14 cellular contexts compared by ENCODE assay signal in genomic region chr15:25810631-25811077, GRCh38. TPM values are rescaled to one million over a fixed set of nuclear protein-coding genes. Genes with fewer than 3 reads are reported as not detected.
A peak's percentile ranks its signal among the peaks of the same experiment; 100 is the strongest.
DNase-seq lines count a peak whose midpoint lies in the region; ATAC-seq and TF ChIP-seq lines count a peak whose summit lies in the region.
"Had no signal": no experiment of that assay in that cellular context is flagged by ENCODE, and none has a peak within 500 bp of the region (broad histone marks: within the 10 kb centered on the region; RNA-seq: fewer than 3 reads in every experiment).

No MANE protein-coding gene starts in this region.

- peaks cover 44 to 79% (median 65%) of the 10 kb centered on the region in 4 donors for H3K4me1 Mint-ChIP-seq in CD4-positive, alpha-beta memory T cell
- H3K4me1 Mint-ChIP-seq in T-cell: peaks cover 76 to 86% (median 85%) of the 10 kb centered on the region in 3 donors
- peaks cover 72% of the 10 kb centered on the region for H3K4me1 Mint-ChIP-seq in activated naive CD8-positive, alpha-beta T cell treated with anti-CD3 and anti-CD28 coated beads, Interleukin-2, amount 50 U/mL, for 24 hours

- H3K4me3 Mint-ChIP-seq in CD4-positive, alpha-beta memory T cell: peak overlapping the region; percentile 63 to 86 (median 74)
- peak overlapping the region; percentile 46 to 92 (median 61) for H3K4me3 Mint-ChIP-seq in T-cell
- peak overlapping the region; percentile 29 for H3K4me3 Mint-ChIP-seq in activated naive CD8-positive, alpha-beta T cell treated with anti-CD3 and anti-CD28 coated beads, Interleukin-2, amount 50 U/mL, for 24 hours

- no peak for TF ChIP-seq CTCF in mucosa of descending colon (IDR thresholded peaks at IDR 0.05)

- intact Hi-C loops in CD4-positive, alpha-beta memory T cell (cut with micrococcal nuclease): loop anchor here (2.0 to 5.0 kb wide), 2 partner anchors 33 to 52 kb away; partner anchors contain the start of gene ATP10A
- intact Hi-C loops in mucosa of descending colon (cut with DNase I, micrococcal nuclease): no loop called here

- DNase-seq in CD4-positive, alpha-beta memory T cell: peak; percentile 12 to 63 (median 12)
- DNase-seq in T-cell (peak in 29 of 34 experiments; percentile 19 to 58 (median 37)), mucosa of descending colon (no peak), SKM-1 treated with dmso at 0.1 percent for 144 hours (lab: John Stamatoyannopoulos, UW; ENCODE audit: unreplicated experiment) (no peak), A172 (ENCODE audit: low spot score) (no peak), GOT3 (lab: John Stamatoyannopoulos, UW) (no peak)
- DNase-seq in activated naive CD8-positive, alpha-beta T cell treated with anti-CD3 and anti-CD28 coated beads, Interleukin-2, amount 50 U/mL, for 24 hours: no peak
- DNase-seq: BE2C, left cardiac atrium had no signal

- H3K9me3 ChIP-seq in CD4-positive, alpha-beta memory T cell (ENCODE audit: control insufficient read depth in 1 of 2, low read length in 2 of 2): no peaks in the 10 kb centered on the region
- peaks cover 12% of the 10 kb centered on the region for H3K9me3 ChIP-seq in mucosa of descending colon
- H3K9me3 ChIP-seq: BE2C, thoracic aorta had no signal

- ATAC-seq in T-cell (replicated peaks in 1 of 4): peak; percentile 61 to 80 (median 66)
- ATAC-seq in activated naive CD8-positive, alpha-beta T cell treated with anti-CD3 and anti-CD28 coated beads, Interleukin-2, amount 50 U/mL, for 24 hours: peak; percentile 60
- ATAC-seq in mucosa of descending colon: peak; percentile 29
- ATAC-seq in HG03095 (IDR thresholded peaks at IDR 0.05; ENCODE audit: unreplicated experiment): no peak
- ATAC-seq: HCT116, left cardiac atrium, Right ventricle myocardium inferior had no signal

- POLR2A ChIA-PET in CD4-positive, alpha-beta memory T cell (lab: Charles Lee; ENCODE audit: partially characterized antibody): interaction anchor here (2.4 to 5.1 kb wide), 2 partner anchors 36 to 51 kb away, joined by 6 to 62 read pairs; partner anchors contain the start of gene ATP10A
- POLR2A ChIA-PET in T-cell (lab: Charles Lee): no interaction called here

- H3K36me3 ChIP-seq in CD4-positive, alpha-beta memory T cell (ENCODE audit: insufficient read depth, low read length): no peaks in the 10 kb centered on the region
- H3K36me3 ChIP-seq in mucosa of descending colon (ENCODE audit: low read depth): no peaks in the 10 kb centered on the region
- H3K36me3 ChIP-seq: BE2C, thoracic aorta had no signal

- peak overlapping the region; percentile 51 to 93 (median 82) for H3K27ac Mint-ChIP-seq in CD4-positive, alpha-beta memory T cell
- peak overlapping the region; percentile 84 to 89 for H3K27ac Mint-ChIP-seq in T-cell
- peak overlapping the region; percentile 74 for H3K27ac Mint-ChIP-seq in activated naive CD8-positive, alpha-beta T cell treated with anti-CD3 and anti-CD28 coated beads, Interleukin-2, amount 50 U/mL, for 24 hours

- no peaks in the 10 kb centered on the region for H3K27me3 Mint-ChIP-seq in CD4-positive, alpha-beta memory T cell
- no peaks in the 10 kb centered on the region for H3K27me3 Mint-ChIP-seq in T-cell
- no peaks in the 10 kb centered on the region for H3K27me3 Mint-ChIP-seq in activated naive CD8-positive, alpha-beta T cell treated with anti-CD3 and anti-CD28 coated beads, Interleukin-2, amount 50 U/mL, for 24 hours

- peaks cover 49% of the 10 kb centered on the region for H3K4me1 ChIP-seq in CD4-positive, alpha-beta memory T cell (ENCODE audit: insufficient read depth, low read length)
- no peaks in the 10 kb centered on the region for H3K4me1 ChIP-seq in mucosa of descending colon (ENCODE audit: low read depth)
- H3K4me1 ChIP-seq: BE2C had no signal

- peaks cover 3 to 4% of the 10 kb centered on the region in 2 donors for H3K36me3 Mint-ChIP-seq in CD4-positive, alpha-beta memory T cell
- H3K36me3 Mint-ChIP-seq in T-cell: peaks cover 11% of the 10 kb centered on the region
- H3K36me3 Mint-ChIP-seq in activated naive CD8-positive, alpha-beta T cell treated with anti-CD3 and anti-CD28 coated beads, Interleukin-2, amount 50 U/mL, for 24 hours (ENCODE audit: low read depth): peaks cover 9% of the 10 kb centered on the region

- no peaks in the 10 kb centered on the region for H3K9me3 Mint-ChIP-seq in CD4-positive, alpha-beta memory T cell
- no peaks in the 10 kb centered on the region for H3K9me3 Mint-ChIP-seq in T-cell
- H3K9me3 Mint-ChIP-seq in activated naive CD8-positive, alpha-beta T cell treated with anti-CD3 and anti-CD28 coated beads, Interleukin-2, amount 50 U/mL, for 24 hours: no peaks in the 10 kb centered on the region

- H3K27me3 ChIP-seq in CD4-positive, alpha-beta memory T cell (ENCODE audit: insufficient read depth, low read length): no peaks in the 10 kb centered on the region
- H3K27me3 ChIP-seq: BE2C had no signal

- H3K4me3 ChIP-seq in CD4-positive, alpha-beta memory T cell (ENCODE audit: low read length in 2 of 2): no peak overlapping the region
- H3K4me3 ChIP-seq in mucosa of descending colon: no peak overlapping the region
- H3K4me3 ChIP-seq: thoracic aorta had no signal

- CTCF ChIA-PET in CD4-positive, alpha-beta memory T cell (lab: Charles Lee; ENCODE audit: partially characterized antibody): interaction anchor here (1.5 to 1.7 kb wide), 2 partner anchors 28 to 123 kb away, joined by 4 to 8 read pairs; no protein-coding TSS in a partner anchor
- CTCF ChIA-PET in T-cell (lab: Charles Lee): no interaction called here

- H3K27ac ChIP-seq in CD4-positive, alpha-beta memory T cell (ENCODE audit: low read depth, low read length): no peak overlapping the region
- H3K27ac ChIP-seq: thoracic aorta had no signal

RNA-seq across cellular contexts. Expression of gene ATP10A, which starts 52.5 kb away (rescaled TPM):
- 10 to 100 TPM; 48.2 to 51.1 TPM for total RNA-seq in CD4-positive, alpha-beta memory T cell
- 10 to 100 TPM in 1 of 2 donors, 1 to 10 TPM in 1; 2.7 to 11.2 TPM for polyA plus RNA-seq in CD4-positive, alpha-beta memory T cell
- 10 to 100 TPM; 37.3 to 65.5 (median 53.4) TPM for total RNA-seq in T-cell
- total RNA-seq in mucosa of descending colon: 1 to 10 TPM; 2.4 to 4.5 (median 2.7) TPM
- not detected in 2 replicates for total RNA-seq in A172 (2014; rRNA removed; shearing (Covaris generic))
- total RNA-seq: M059J had no signal

Comparison
In these comparisons a context has a peak if more than half of its experiments do, and no peak if none do; other contexts are left out.
1. DNase-seq: peak in CD4-positive, alpha-beta memory T cell (5 of 5) and T-cell (29 of 34); none in activated naive CD8-positive, alpha-beta T cell treated with anti-CD3 and anti-CD28 coated beads, Interleukin-2, amount 50 U/mL, for 24 hours (single experiment), mucosa of descending colon (0 of 3), SKM-1 treated with dmso at 0.1 percent for 144 hours (single experiment), A172 (single experiment) and GOT3 (single experiment).
2. RNA of gene ATP10A, which starts 52.5 kb away (total RNA-seq): 37.3 to 65.5 TPM in T-cell and 48.2 to 51.1 TPM in CD4-positive, alpha-beta memory T cell; 2.4 to 4.5 TPM in mucosa of descending colon and not detected in A172; every median in the first group is over 4 times any median in the second.
3. Peak in every context shown above with its lines, with median percentiles within 50 percentile points of each other: H3K27ac Mint-ChIP-seq and H3K4me3 Mint-ChIP-seq.